Comparison of ENCODE assay signal across 13 cellular contexts in the genomic region with DNA sequence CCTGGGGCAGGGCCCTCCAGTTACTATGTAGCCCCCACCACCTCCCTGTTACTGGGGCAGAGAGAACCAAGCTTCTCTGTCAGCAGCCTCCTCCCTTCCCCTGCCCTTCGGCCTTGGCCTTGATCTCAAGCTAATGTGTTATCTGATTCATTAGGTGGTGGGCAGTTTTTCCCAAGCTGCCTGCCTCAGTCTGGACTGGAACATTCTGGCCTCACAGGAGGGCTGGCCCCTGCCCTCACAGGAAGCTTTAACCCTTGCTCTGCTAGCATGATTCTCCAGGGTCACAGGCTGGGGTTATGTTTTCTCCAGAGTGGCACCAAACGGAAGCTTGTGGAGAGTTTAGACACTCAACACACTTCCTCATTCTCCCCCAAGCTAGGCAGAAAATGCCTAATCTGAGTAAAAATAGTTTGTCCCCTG. TPM values are rescaled to one million over a fixed set of nuclear protein-coding genes. Genes with fewer than 3 reads are reported as not detected.
DNase-seq lines count a peak whose midpoint lies in the region; ATAC-seq, FAIRE-seq and TF ChIP-seq lines count a peak whose summit lies in the region.
"Had no signal": no experiment of that assay in that cellular context is flagged by ENCODE, and none has a peak within 500 bp of the region (broad histone marks: within the 10 kb centered on the region; RNA-seq: fewer than 3 reads in every experiment).

No MANE protein-coding gene starts in this region.

- intact Hi-C loops in pancreas (cut with DNase I): no loop called here

- H3K36me3 ChIP-seq in pancreas: no peaks in the 10 kb centered on the region
- H3K36me3 ChIP-seq: HAP-1 had no signal

- TF ChIP-seq CTCF in NB4 (IDR thresholded peaks at IDR 0.05; ENCODE audit: low read depth, low read length) (no peak), pancreas (IDR thresholded peaks at IDR 0.05) (no peak)

- 45 to 51% methylated on average over 2 of the region's 2 CpGs for WGBS in pancreas, 2 donors

- TF ChIP-seq POLR2A in GM12891 (IDR thresholded peaks at IDR 0.05; ENCODE audit: low read depth, low read length): no peak
- no peak for TF ChIP-seq POLR2A in NB4 (IDR thresholded peaks at IDR 0.05; ENCODE audit: extremely low read depth, insufficient read length)
- no peak for TF ChIP-seq POLR2A in H54 (IDR thresholded peaks at IDR 0.05; ENCODE audit: low read depth, low read length)

- no peaks in the 10 kb centered on the region for H3K4me1 ChIP-seq in pancreas
- H3K4me1 ChIP-seq: HAP-1 had no signal

- no peaks in the 10 kb centered on the region for H3K27me3 ChIP-seq in pancreas

- peak; percentile 25 for DNase-seq in GM12891 (ENCODE audit: insufficient read length, low spot score)
- DNase-seq in NB4 (ENCODE audit: low read depth): peak; percentile 85
- DNase-seq in caudate nucleus (lab: John Stamatoyannopoulos, UW): no peak
- DNase-seq in pancreas: no peak
- no peak for DNase-seq in SK-N-DZ (ENCODE audit: low spot score)
- no peak for DNase-seq in H54 (ENCODE audit: insufficient read length, low spot score)
- no peak for DNase-seq in activated T-cell treated with anti-CD3 and anti-CD28 coated beads, Interleukin-2, amount 50 U/mL, for 48 hours
- DNase-seq: activated effector memory CD4-positive, alpha-beta T cell treated with Interleukin-2 at 50 U/mL for 16 hours; COR-L47; mammary epithelial cell had no signal

- ATAC-seq in pancreas: peak; percentile 31 to 72 (median 48)
- no peak for ATAC-seq in GM18861 (IDR thresholded peaks at IDR 0.05; ENCODE audit: unreplicated experiment)

- FAIRE-seq in GM12891 (lab: Jason Lieb, UNC) (peak; percentile 77), pancreas (lab: Jason Lieb, UNC) (no peak), H54 (lab: Jason Lieb, UNC) (no peak)

- H3K9me3 ChIP-seq in pancreas: no peaks in the 10 kb centered on the region
- H3K9me3 ChIP-seq: HAP-1 had no signal

- H3K4me3 ChIP-seq in NB4 (ENCODE audit: low read depth, low read length): no peak overlapping the region
- no peak overlapping the region for H3K4me3 ChIP-seq in pancreas
- H3K4me3 ChIP-seq: HAP-1 had no signal

- H3K27ac ChIP-seq in caudate nucleus (ENCODE audit: low read depth, low read length) (peak overlapping the region; percentile 14), pancreas (peak overlapping the region in 1 of 4 donors; percentile 50)
- H3K27ac ChIP-seq: VCaP had no signal

TF ChIP-seq in GM12891, 5 proteins besides CTCF, POLR2A, EP300 and RAD21:
- TF ChIP-seq POLR2AphosphoS5 (IDR thresholded peaks at IDR 0.05; ENCODE audit: low read depth, low read length) (no peak), SPI1 (IDR thresholded peaks at IDR 0.05; ENCODE audit: low read depth, low read length) (peak; percentile 90)

RNA-seq across cellular contexts. Expression of a gene that starts 37.2 kb away (rescaled TPM):
- polyA plus RNA-seq in GM12891 (2012; ENCODE audit: low read depth, missing spikeins): 0.72 TPM
- total RNA-seq in pancreas: 10 to 100 TPM in 1 of 6 donors, 1 to 10 TPM in 5; 1.9 to 23.4 (median 4.2) TPM
- 1 to 10 TPM; 3.9 to 5.0 TPM for polyA plus RNA-seq in pancreas
- polyA plus RNA-seq in SK-N-DZ (2014; cell fraction: cytosol; rRNA removed): 1.4 and 2.4 TPM in 2 replicates
- polyA plus RNA-seq in SK-N-DZ (2014; cell fraction: nucleus; rRNA removed): 4.3 and 5.4 TPM in 2 replicates

RNA-seq across cellular contexts. Expression of a gene that starts 50.2 kb away (rescaled TPM):
- not detected for polyA plus RNA-seq in GM12891 (2012; ENCODE audit: low read depth, missing spikeins)
- total RNA-seq in pancreas: under 1 TPM in 1 of 6 donors, not detected in 5; 0.12 TPM
- polyA plus RNA-seq in pancreas: not detected
- not detected in 2 replicates for polyA plus RNA-seq in SK-N-DZ (2014; cell fraction: cytosol; rRNA removed)
- polyA plus RNA-seq in SK-N-DZ (2014; cell fraction: nucleus; rRNA removed): not detected in 2 replicates

Comparison
In these comparisons a context has a peak if more than half of its experiments do, and no peak if none do; other contexts are left out.
1. DNase-seq: peak in GM12891 (single experiment) and NB4 (single experiment); none in caudate nucleus (0 of 61), pancreas (0 of 6), SK-N-DZ (single experiment), H54 (single experiment) and activated T-cell treated with anti-CD3 and anti-CD28 coated beads, Interleukin-2, amount 50 U/mL, for 48 hours (0 of 2).